Comparison of ENCODE assay signal across 1 cellular context in the genomic region with DNA sequence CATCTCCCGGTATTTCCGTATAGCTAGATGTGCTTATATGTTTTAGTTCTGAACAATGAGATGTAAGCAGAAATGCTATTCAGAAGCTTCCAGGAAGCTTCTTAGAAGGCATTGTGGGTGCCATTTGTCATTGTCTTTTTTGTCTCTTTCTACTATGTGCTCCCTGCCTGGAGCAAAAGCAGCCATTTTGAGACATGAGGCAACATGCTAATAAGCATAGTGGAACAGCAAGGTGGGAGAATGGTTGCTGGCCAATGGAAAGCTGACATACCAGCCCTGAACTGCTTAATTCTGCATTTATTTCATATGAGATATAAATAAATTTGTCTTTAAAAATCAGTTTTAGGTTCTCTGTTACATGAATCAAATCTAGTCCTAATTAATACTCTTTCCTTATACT.
TF ChIP-seq lines count a peak whose summit lies in the region.

No MANE protein-coding gene starts in this region.

TF ChIP-seq in WTC11, 78 proteins besides CTCF, POLR2A, EP300 and RAD21 (continued from another document):
- TF ChIP-seq, protein P1, sequence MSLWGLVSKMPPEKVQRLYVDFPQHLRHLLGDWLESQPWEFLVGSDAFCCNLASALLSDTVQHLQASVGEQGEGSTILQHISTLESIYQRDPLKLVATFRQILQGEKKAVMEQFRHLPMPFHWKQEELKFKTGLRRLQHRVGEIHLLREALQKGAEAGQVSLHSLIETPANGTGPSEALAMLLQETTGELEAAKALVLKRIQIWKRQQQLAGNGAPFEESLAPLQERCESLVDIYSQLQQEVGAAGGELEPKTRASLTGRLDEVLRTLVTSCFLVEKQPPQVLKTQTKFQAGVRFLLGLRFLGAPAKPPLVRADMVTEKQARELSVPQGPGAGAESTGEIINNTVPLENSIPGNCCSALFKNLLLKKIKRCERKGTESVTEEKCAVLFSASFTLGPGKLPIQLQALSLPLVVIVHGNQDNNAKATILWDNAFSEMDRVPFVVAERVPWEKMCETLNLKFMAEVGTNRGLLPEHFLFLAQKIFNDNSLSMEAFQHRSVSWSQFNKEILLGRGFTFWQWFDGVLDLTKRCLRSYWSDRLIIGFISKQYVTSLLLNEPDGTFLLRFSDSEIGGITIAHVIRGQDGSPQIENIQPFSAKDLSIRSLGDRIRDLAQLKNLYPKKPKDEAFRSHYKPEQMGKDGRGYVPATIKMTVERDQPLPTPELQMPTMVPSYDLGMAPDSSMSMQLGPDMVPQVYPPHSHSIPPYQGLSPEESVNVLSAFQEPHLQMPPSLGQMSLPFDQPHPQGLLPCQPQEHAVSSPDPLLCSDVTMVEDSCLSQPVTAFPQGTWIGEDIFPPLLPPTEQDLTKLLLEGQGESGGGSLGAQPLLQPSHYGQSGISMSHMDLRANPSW (CRISPR knock-in tag; conservative IDR thresholded peaks at IDR 0.05; ENCODE audit: low read depth), result no peak
- TF ChIP-seq CREM (CRISPR knock-in tag; IDR thresholded peaks at IDR 0.05) (no peak), SP1 (CRISPR knock-in tag; conservative IDR thresholded peaks at IDR 0.05) (no peak), TEAD4 (CRISPR knock-in tag; IDR thresholded peaks at IDR 0.05) (no peak), ESRRA (CRISPR knock-in tag; IDR thresholded peaks at IDR 0.05; ENCODE audit: borderline replicate concordance) (no peak), TEAD1 (CRISPR knock-in tag; IDR thresholded peaks at IDR 0.05) (no peak), ATF1 (CRISPR knock-in tag; IDR thresholded peaks at IDR 0.05) (no peak), NR2C2 (CRISPR knock-in tag; IDR thresholded peaks at IDR 0.05) (no peak), OVOL2 (CRISPR knock-in tag; IDR thresholded peaks at IDR 0.05; ENCODE audit: borderline replicate concordance) (no peak)
- TF ChIP-seq, protein P2, sequence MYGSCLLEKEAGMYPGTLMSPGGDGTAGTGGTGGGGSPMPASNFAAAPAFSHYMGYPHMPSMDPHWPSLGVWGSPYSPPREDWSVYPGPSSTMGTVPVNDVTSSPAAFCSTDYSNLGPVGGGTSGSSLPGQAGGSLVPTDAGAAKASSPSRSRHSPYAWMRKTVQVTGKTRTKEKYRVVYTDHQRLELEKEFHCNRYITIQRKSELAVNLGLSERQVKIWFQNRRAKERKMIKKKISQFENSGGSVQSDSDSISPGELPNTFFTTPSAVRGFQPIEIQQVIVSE (CRISPR knock-in tag; IDR thresholded peaks at IDR 0.05; ENCODE audit: borderline replicate concordance), result no peak
- TF ChIP-seq, protein P3, sequence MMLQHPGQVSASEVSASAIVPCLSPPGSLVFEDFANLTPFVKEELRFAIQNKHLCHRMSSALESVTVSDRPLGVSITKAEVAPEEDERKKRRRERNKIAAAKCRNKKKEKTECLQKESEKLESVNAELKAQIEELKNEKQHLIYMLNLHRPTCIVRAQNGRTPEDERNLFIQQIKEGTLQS (CRISPR knock-in tag; conservative IDR thresholded peaks at IDR 0.05), result no peak
- TF ChIP-seq, protein P4, sequence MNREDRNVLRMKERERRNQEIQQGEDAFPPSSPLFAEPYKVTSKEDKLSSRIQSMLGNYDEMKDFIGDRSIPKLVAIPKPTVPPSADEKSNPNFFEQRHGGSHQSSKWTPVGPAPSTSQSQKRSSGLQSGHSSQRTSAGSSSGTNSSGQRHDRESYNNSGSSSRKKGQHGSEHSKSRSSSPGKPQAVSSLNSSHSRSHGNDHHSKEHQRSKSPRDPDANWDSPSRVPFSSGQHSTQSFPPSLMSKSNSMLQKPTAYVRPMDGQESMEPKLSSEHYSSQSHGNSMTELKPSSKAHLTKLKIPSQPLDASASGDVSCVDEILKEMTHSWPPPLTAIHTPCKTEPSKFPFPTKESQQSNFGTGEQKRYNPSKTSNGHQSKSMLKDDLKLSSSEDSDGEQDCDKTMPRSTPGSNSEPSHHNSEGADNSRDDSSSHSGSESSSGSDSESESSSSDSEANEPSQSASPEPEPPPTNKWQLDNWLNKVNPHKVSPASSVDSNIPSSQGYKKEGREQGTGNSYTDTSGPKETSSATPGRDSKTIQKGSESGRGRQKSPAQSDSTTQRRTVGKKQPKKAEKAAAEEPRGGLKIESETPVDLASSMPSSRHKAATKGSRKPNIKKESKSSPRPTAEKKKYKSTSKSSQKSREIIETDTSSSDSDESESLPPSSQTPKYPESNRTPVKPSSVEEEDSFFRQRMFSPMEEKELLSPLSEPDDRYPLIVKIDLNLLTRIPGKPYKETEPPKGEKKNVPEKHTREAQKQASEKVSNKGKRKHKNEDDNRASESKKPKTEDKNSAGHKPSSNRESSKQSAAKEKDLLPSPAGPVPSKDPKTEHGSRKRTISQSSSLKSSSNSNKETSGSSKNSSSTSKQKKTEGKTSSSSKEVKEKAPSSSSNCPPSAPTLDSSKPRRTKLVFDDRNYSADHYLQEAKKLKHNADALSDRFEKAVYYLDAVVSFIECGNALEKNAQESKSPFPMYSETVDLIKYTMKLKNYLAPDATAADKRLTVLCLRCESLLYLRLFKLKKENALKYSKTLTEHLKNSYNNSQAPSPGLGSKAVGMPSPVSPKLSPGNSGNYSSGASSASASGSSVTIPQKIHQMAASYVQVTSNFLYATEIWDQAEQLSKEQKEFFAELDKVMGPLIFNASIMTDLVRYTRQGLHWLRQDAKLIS (CRISPR knock-in tag; IDR thresholded peaks at IDR 0.05; ENCODE audit: borderline replicate concordance), result no peak
- TF ChIP-seq, protein P5, sequence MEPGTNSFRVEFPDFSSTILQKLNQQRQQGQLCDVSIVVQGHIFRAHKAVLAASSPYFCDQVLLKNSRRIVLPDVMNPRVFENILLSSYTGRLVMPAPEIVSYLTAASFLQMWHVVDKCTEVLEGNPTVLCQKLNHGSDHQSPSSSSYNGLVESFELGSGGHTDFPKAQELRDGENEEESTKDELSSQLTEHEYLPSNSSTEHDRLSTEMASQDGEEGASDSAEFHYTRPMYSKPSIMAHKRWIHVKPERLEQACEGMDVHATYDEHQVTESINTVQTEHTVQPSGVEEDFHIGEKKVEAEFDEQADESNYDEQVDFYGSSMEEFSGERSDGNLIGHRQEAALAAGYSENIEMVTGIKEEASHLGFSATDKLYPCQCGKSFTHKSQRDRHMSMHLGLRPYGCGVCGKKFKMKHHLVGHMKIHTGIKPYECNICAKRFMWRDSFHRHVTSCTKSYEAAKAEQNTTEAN (CRISPR knock-in tag; IDR thresholded peaks at IDR 0.05), result no peak
- TF ChIP-seq, protein P6, sequence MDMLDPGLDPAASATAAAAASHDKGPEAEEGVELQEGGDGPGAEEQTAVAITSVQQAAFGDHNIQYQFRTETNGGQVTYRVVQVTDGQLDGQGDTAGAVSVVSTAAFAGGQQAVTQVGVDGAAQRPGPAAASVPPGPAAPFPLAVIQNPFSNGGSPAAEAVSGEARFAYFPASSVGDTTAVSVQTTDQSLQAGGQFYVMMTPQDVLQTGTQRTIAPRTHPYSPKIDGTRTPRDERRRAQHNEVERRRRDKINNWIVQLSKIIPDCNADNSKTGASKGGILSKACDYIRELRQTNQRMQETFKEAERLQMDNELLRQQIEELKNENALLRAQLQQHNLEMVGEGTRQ (CRISPR knock-in tag; IDR thresholded peaks at IDR 0.05), result no peak
- TF ChIP-seq, protein P7, sequence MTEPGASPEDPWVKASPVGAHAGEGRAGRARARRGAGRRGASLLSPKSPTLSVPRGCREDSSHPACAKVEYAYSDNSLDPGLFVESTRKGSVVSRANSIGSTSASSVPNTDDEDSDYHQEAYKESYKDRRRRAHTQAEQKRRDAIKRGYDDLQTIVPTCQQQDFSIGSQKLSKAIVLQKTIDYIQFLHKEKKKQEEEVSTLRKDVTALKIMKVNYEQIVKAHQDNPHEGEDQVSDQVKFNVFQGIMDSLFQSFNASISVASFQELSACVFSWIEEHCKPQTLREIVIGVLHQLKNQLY (CRISPR knock-in tag; IDR thresholded peaks at IDR 0.05), result no peak
- TF ChIP-seq, protein P8, sequence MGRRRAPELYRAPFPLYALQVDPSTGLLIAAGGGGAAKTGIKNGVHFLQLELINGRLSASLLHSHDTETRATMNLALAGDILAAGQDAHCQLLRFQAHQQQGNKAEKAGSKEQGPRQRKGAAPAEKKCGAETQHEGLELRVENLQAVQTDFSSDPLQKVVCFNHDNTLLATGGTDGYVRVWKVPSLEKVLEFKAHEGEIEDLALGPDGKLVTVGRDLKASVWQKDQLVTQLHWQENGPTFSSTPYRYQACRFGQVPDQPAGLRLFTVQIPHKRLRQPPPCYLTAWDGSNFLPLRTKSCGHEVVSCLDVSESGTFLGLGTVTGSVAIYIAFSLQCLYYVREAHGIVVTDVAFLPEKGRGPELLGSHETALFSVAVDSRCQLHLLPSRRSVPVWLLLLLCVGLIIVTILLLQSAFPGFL (CRISPR knock-in tag; IDR thresholded peaks at IDR 0.05; ENCODE audit: borderline replicate concordance), result no peak
- TF ChIP-seq, protein P9, sequence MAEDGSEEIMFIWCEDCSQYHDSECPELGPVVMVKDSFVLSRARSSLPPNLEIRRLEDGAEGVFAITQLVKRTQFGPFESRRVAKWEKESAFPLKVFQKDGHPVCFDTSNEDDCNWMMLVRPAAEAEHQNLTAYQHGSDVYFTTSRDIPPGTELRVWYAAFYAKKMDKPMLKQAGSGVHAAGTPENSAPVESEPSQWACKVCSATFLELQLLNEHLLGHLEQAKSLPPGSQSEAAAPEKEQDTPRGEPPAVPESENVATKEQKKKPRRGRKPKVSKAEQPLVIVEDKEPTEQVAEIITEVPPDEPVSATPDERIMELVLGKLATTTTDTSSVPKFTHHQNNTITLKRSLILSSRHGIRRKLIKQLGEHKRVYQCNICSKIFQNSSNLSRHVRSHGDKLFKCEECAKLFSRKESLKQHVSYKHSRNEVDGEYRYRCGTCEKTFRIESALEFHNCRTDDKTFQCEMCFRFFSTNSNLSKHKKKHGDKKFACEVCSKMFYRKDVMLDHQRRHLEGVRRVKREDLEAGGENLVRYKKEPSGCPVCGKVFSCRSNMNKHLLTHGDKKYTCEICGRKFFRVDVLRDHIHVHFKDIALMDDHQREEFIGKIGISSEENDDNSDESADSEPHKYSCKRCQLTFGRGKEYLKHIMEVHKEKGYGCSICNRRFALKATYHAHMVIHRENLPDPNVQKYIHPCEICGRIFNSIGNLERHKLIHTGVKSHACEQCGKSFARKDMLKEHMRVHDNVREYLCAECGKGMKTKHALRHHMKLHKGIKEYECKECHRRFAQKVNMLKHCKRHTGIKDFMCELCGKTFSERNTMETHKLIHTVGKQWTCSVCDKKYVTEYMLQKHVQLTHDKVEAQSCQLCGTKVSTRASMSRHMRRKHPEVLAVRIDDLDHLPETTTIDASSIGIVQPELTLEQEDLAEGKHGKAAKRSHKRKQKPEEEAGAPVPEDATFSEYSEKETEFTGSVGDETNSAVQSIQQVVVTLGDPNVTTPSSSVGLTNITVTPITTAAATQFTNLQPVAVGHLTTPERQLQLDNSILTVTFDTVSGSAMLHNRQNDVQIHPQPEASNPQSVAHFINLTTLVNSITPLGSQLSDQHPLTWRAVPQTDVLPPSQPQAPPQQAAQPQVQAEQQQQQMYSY (CRISPR knock-in tag; IDR thresholded peaks at IDR 0.05), result no peak
